ENCODE assay signal across 1 cellular context in the genomic region with DNA sequence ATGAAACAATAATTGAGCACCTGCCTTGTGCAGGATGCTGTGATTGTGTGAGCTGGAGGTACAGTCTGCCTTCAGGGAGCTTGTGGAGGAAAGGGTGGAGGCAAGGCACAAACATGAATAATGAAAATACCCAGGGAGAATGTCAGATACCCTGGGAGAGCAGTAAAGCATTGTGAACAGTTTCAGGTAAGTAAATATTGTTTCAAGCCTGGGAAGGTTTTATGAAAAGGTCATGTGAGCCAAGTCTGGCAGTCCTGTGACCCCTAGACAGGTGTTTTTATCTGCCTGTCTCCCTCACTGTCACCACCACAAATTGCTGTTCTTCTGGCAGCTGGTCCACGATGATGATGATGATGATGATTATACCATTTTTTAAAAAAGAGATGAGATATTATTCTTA.
TF ChIP-seq lines count a peak whose summit lies in the region.

No MANE protein-coding gene starts in this region.

TF ChIP-seq in HepG2, 621 proteins besides CTCF, POLR2A, EP300 and RAD21 (continued from another document):
- TF ChIP-seq ARID5B (CRISPR knock-in tag; IDR thresholded peaks at IDR 0.05) (peak; percentile 53), ARNT (IDR thresholded peaks at IDR 0.05) (no peak), FOXP1 (IDR thresholded peaks at IDR 0.05) (no peak), FOXP1 (CRISPR knock-in tag; IDR thresholded peaks at IDR 0.05) (no peak), MTA1 (CRISPR knock-in tag; IDR thresholded peaks at IDR 0.05; ENCODE audit: borderline replicate concordance) (no peak), AKAP8 (CRISPR knock-in tag; IDR thresholded peaks at IDR 0.05) (no peak), ZNF205 (CRISPR knock-in tag; IDR thresholded peaks at IDR 0.05) (no peak), NFE2 (CRISPR knock-in tag; IDR thresholded peaks at IDR 0.05) (no peak), ZBTB8A (CRISPR knock-in tag; IDR thresholded peaks at IDR 0.05; ENCODE audit: borderline replicate concordance, low read depth) (no peak), ONECUT2 (CRISPR knock-in tag; IDR thresholded peaks at IDR 0.05) (no peak), ZFP36 (IDR thresholded peaks at IDR 0.05; ENCODE audit: borderline replicate concordance, low read depth, low read length, partially characterized antibody) (no peak), BCL6 (CRISPR knock-in tag; IDR thresholded peaks at IDR 0.05) (0 out of 2 replicates have a peak, but pooled peaks have one; percentile 16), SOX13 (IDR thresholded peaks at IDR 0.05) (no peak), SOX13 (CRISPR knock-in tag; conservative IDR thresholded peaks at IDR 0.05 in 1 of 2, IDR thresholded peaks at IDR 0.05 in 1 of 2) (peak in 1 of 2 experiments; percentile 61; a peak in 2 of 4 replicates), ZNF773 (CRISPR knock-in tag; IDR thresholded peaks at IDR 0.05; ENCODE audit: borderline replicate concordance) (no peak), SMARCE1 (IDR thresholded peaks at IDR 0.05; ENCODE audit: borderline replicate concordance) (no peak), ZNF224 (CRISPR knock-in tag; IDR thresholded peaks at IDR 0.05) (no peak), NR1H2 (CRISPR knock-in tag; IDR thresholded peaks at IDR 0.05; ENCODE audit: borderline replicate concordance, low read depth) (no peak)
- TF ChIP-seq, protein P1, sequence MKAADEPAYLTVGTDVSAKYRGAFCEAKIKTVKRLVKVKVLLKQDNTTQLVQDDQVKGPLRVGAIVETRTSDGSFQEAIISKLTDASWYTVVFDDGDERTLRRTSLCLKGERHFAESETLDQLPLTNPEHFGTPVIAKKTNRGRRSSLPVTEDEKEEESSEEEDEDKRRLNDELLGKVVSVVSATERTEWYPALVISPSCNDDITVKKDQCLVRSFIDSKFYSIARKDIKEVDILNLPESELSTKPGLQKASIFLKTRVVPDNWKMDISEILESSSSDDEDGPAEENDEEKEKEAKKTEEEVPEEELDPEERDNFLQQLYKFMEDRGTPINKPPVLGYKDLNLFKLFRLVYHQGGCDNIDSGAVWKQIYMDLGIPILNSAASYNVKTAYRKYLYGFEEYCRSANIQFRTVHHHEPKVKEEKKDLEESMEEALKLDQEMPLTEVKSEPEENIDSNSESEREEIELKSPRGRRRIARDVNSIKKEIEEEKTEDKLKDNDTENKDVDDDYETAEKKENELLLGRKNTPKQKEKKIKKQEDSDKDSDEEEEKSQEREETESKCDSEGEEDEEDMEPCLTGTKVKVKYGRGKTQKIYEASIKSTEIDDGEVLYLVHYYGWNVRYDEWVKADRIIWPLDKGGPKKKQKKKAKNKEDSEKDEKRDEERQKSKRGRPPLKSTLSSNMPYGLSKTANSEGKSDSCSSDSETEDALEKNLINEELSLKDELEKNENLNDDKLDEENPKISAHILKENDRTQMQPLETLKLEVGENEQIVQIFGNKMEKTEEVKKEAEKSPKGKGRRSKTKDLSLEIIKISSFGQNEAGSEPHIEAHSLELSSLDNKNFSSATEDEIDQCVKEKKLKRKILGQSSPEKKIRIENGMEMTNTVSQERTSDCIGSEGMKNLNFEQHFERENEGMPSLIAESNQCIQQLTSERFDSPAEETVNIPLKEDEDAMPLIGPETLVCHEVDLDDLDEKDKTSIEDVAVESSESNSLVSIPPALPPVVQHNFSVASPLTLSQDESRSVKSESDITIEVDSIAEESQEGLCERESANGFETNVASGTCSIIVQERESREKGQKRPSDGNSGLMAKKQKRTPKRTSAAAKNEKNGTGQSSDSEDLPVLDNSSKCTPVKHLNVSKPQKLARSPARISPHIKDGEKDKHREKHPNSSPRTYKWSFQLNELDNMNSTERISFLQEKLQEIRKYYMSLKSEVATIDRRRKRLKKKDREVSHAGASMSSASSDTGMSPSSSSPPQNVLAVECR (CRISPR knock-in tag; IDR thresholded peaks at IDR 0.05; ENCODE audit: borderline replicate concordance) = no peak
- TF ChIP-seq, protein P2, sequence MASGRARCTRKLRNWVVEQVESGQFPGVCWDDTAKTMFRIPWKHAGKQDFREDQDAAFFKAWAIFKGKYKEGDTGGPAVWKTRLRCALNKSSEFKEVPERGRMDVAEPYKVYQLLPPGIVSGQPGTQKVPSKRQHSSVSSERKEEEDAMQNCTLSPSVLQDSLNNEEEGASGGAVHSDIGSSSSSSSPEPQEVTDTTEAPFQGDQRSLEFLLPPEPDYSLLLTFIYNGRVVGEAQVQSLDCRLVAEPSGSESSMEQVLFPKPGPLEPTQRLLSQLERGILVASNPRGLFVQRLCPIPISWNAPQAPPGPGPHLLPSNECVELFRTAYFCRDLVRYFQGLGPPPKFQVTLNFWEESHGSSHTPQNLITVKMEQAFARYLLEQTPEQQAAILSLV (CRISPR knock-in tag; IDR thresholded peaks at IDR 0.05; ENCODE audit: borderline replicate concordance) = no peak
- TF ChIP-seq, protein P3, sequence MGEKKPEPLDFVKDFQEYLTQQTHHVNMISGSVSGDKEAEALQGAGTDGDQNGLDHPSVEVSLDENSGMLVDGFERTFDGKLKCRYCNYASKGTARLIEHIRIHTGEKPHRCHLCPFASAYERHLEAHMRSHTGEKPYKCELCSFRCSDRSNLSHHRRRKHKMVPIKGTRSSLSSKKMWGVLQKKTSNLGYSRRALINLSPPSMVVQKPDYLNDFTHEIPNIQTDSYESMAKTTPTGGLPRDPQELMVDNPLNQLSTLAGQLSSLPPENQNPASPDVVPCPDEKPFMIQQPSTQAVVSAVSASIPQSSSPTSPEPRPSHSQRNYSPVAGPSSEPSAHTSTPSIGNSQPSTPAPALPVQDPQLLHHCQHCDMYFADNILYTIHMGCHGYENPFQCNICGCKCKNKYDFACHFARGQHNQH (CRISPR knock-in tag; IDR thresholded peaks at IDR 0.05) = 0 out of 2 replicates have a peak, but pooled peaks have one; percentile 34
